23 cellular contexts compared by ENCODE assay signal in genomic region chr20:58921564-58921963, GRCh38.
DNase-seq lines count a peak whose midpoint lies in the region; ATAC-seq lines count a peak whose summit lies in the region.
"Had no signal": no experiment of that assay in that cellular context is flagged by ENCODE, and none has a peak within 500 bp of the region (broad histone marks: within the 10 kb centered on the region; RNA-seq: fewer than 3 reads in every experiment).

No MANE protein-coding gene starts in this region.

- H3K27me3 Mint-ChIP-seq in memory B cell, result no peaks in the 10 kb centered on the region
- H3K27me3 Mint-ChIP-seq: activated naive CD8-positive, alpha-beta T cell; activated T-helper 17 cell treated with anti-CD3 and anti-CD28 coated beads, Interleukin-2, amount 50 U/mL, for 72 hours; B cell; naive thymus-derived CD8-positive, alpha-beta T cell had no signal

- H3K36me3 Mint-ChIP-seq in memory B cell, result no peaks in the 10 kb centered on the region
- H3K36me3 Mint-ChIP-seq: activated naive CD8-positive, alpha-beta T cell; naive thymus-derived CD8-positive, alpha-beta T cell; WTC11 had no signal

- ATAC-seq in memory B cell (ENCODE audit: low read depth), result no peak
- no peak for ATAC-seq in GM18870 (IDR thresholded peaks at IDR 0.05; ENCODE audit: unreplicated experiment)
- ATAC-seq: activated T-helper 17 cell treated with anti-CD3 and anti-CD28 coated beads, Interleukin-2, amount 50 U/mL, for 72 hours; GM12878; naive thymus-derived CD8-positive, alpha-beta T cell; WTC11 had no signal

- peaks cover 2% of the 10 kb centered on the region for H3K4me1 Mint-ChIP-seq in memory B cell
- H3K4me1 Mint-ChIP-seq: activated T-helper 17 cell treated with anti-CD3 and anti-CD28 coated beads, Interleukin-2, amount 50 U/mL, for 72 hours; B cell; naive thymus-derived CD8-positive, alpha-beta T cell had no signal

- H3K9me3 Mint-ChIP-seq in memory B cell, result no peaks in the 10 kb centered on the region
- H3K9me3 Mint-ChIP-seq: activated T-helper 17 cell treated with anti-CD3 and anti-CD28 coated beads, Interleukin-2, amount 50 U/mL, for 72 hours; naive thymus-derived CD8-positive, alpha-beta T cell had no signal

- H3K27ac Mint-ChIP-seq in memory B cell, result peak overlapping the region; percentile 28
- H3K27ac Mint-ChIP-seq: activated naive CD8-positive, alpha-beta T cell; activated T-helper 17 cell treated with anti-CD3 and anti-CD28 coated beads, Interleukin-2, amount 50 U/mL, for 72 hours; B cell; naive thymus-derived CD8-positive, alpha-beta T cell; WTC11 had no signal

- peak; percentile 33 to 35 for DNase-seq in NCI-H2081 (lab: John Stamatoyannopoulos, UW)
- no peak for DNase-seq in NCI-H2081 treated with DMSO at 0.1 percent for 48 hours (lab: John Stamatoyannopoulos, UW)
- peak; percentile 95 for DNase-seq in NCI-H1105 (lab: John Stamatoyannopoulos, UW)
- peak; percentile 93 for DNase-seq in NCI-H2171 treated with DMSO at 0.1 percent for 48 hours (lab: John Stamatoyannopoulos, UW)
- no peak for DNase-seq in memory B cell (ENCODE audit: low spot score in 2 of 2)
- DNase-seq in OCI-M1 (lab: John Stamatoyannopoulos, UW), result no peak
- DNase-seq in cerebellar cortex (ENCODE audit: low spot score), result no peak
- DNase-seq: activated CD8-positive, alpha-beta memory T cell treated with anti-CD3 and anti-CD28 coated beads, Interleukin-2, amount 50 U/mL, for 4 hours; aorta; cortex of kidney; esophagus squamous epithelium; left ventricle myocardium inferior; midbrain; naive thymus-derived CD8-positive, alpha-beta T cell; occipital lobe; PC-9; Right ventricle myocardium superior had no signal

- no peak overlapping the region for H3K4me3 Mint-ChIP-seq in memory B cell
- H3K4me3 Mint-ChIP-seq: activated naive CD8-positive, alpha-beta T cell; activated T-helper 17 cell treated with anti-CD3 and anti-CD28 coated beads, Interleukin-2, amount 50 U/mL, for 72 hours; B cell; naive thymus-derived CD8-positive, alpha-beta T cell; WTC11 had no signal

Comparison
In these comparisons a context has a peak if more than half of its experiments do, and no peak if none do; other contexts are left out.
1. DNase-seq: peak in NCI-H2081 (2 of 2), NCI-H1105 (single experiment) and NCI-H2171 treated with DMSO at 0.1 percent for 48 hours (single experiment); none in NCI-H2081 treated with DMSO at 0.1 percent for 48 hours (single experiment), memory B cell (0 of 2), OCI-M1 (single experiment) and cerebellar cortex (single experiment).